In genomic region chr7:76342222-76342621, GRCh38 we compare ENCODE assay signal across 24 cellular contexts. TPM values are rescaled to one million over a fixed set of nuclear protein-coding genes. Genes with fewer than 3 reads are reported as not detected.
DNase-seq lines count a peak whose midpoint lies in the region; ATAC-seq and TF ChIP-seq lines count a peak whose summit lies in the region.
"Had no signal": no experiment of that assay in that cellular context is flagged by ENCODE, and none has a peak within 500 bp of the region (broad histone marks: within the 10 kb centered on the region; RNA-seq: fewer than 3 reads in every experiment).

No MANE protein-coding gene starts in this region.

- BruUV-seq in PC-9 (replicated peaks; lab: Mats Ljungman, UMichigan): no TSS peak

- ATAC-seq in right cardiac atrium (no peak), left cardiac atrium (no peak), upper lobe of right lung (peak; percentile 23), GM18517 (IDR thresholded peaks at IDR 0.05; ENCODE audit: unreplicated experiment) (no peak)
- ATAC-seq: foreskin keratinocyte, sciatic nerve had no signal

- H3K36me3 Mint-ChIP-seq in glutamatergic neuron (ENCODE audit: unreplicated experiment): peaks cover 21% of the 10 kb centered on the region

- peaks cover 49% of the 10 kb centered on the region for H3K4me1 Mint-ChIP-seq in glutamatergic neuron (ENCODE audit: low read depth, unreplicated experiment)

- H3K4me1 ChIP-seq in right cardiac atrium (ENCODE audit: control insufficient read depth, insufficient read depth, low read length) (peaks cover 24% of the 10 kb centered on the region), PC-9 (replicated peaks; ENCODE audit: insufficient read depth) (peaks cover 68% of the 10 kb centered on the region), upper lobe of right lung (peaks cover 26% of the 10 kb centered on the region)

- TF ChIP-seq CTCF in PC-9 (conservative IDR thresholded peaks at IDR 0.05) (no peak), glutamatergic neuron (IDR thresholded peaks at IDR 0.05; ENCODE audit: partially characterized antibody, unreplicated experiment) (no peak), upper lobe of right lung (IDR thresholded peaks at IDR 0.05) (no peak)

- H3K9me3 Mint-ChIP-seq in glutamatergic neuron (ENCODE audit: unreplicated experiment): peaks cover 18% of the 10 kb centered on the region
- H3K9me3 Mint-ChIP-seq: T-helper 1 cell treated with Interleukin-12 subunit alpha and Interleukin-12 subunit beta and Interleukin-4 antibody, amounts not matched to agents 30 μg/mL and 1 μg/mL, for 36 hours had no signal

- H3K79me2 ChIP-seq in PC-9 (ENCODE audit: low read depth): peaks cover 97% of the 10 kb centered on the region

- H3K9me3 ChIP-seq in right cardiac atrium (ENCODE audit: control insufficient read depth, low read length): no peaks in the 10 kb centered on the region
- H3K9me3 ChIP-seq in PC-9 (ENCODE audit: insufficient read depth, low read depth): no peaks in the 10 kb centered on the region
- H3K9me3 ChIP-seq in upper lobe of right lung: no peaks in the 10 kb centered on the region
- H3K9me3 ChIP-seq: stomach, vagina had no signal

- no peak overlapping the region for H2AFZ ChIP-seq in PC-9

- H3K27ac Mint-ChIP-seq in glutamatergic neuron (ENCODE audit: unreplicated experiment): peak overlapping the region; percentile 34
- H3K27ac Mint-ChIP-seq: T-helper 1 cell treated with Interleukin-12 subunit alpha and Interleukin-12 subunit beta and Interleukin-4 antibody, amounts not matched to agents 30 μg/mL and 1 μg/mL, for 36 hours had no signal

- peaks cover 80% of the 10 kb centered on the region for H3F3A ChIP-seq in PC-9 (ENCODE audit: insufficient read depth, low read depth)

- peak overlapping the region; percentile 15 for H3K27ac ChIP-seq in right cardiac atrium (ENCODE audit: low read length)
- H3K27ac ChIP-seq in PC-9: peak overlapping the region; percentile 84
- no peak overlapping the region for H3K27ac ChIP-seq in upper lobe of right lung
- H3K27ac ChIP-seq: KMS-11, stomach, vagina had no signal

- intact Hi-C loops in right cardiac atrium (cut with DNase I) (loop anchor here in 1 of 4 donors (10.0 kb wide), 1 partner anchor 53 kb away; no protein-coding TSS in a partner anchor), left cardiac atrium (cut with DNase I) (no loop called here), PC-9 (cut with micrococcal nuclease; ENCODE audit: unreplicated experiment) (loop anchor here (5.0 kb wide), 1 partner anchor 80 kb away; the partner anchor contains the start of gene ZP3), upper lobe of right lung (cut with DNase I) (no loop called here)

- H3K4me2 ChIP-seq in PC-9: no peak overlapping the region
- H3K4me2 ChIP-seq: KMS-11 had no signal

- H4K20me1 ChIP-seq in PC-9 (ENCODE audit: insufficient read depth): peaks cover 32% of the 10 kb centered on the region

- WGBS in right cardiac atrium: 79% methylated on average over 5 of the region's 5 CpGs

- H3K4me3 ChIP-seq in right cardiac atrium (ENCODE audit: low read length): no peak overlapping the region
- no peak overlapping the region for H3K4me3 ChIP-seq in PC-9
- H3K4me3 ChIP-seq in upper lobe of right lung: no peak overlapping the region
- H3K4me3 ChIP-seq: stomach, vagina had no signal

- H3K36me3 ChIP-seq in PC-9 (ENCODE audit: low read depth): peaks cover 46% of the 10 kb centered on the region
- H3K36me3 ChIP-seq in upper lobe of right lung: peaks cover 46% of the 10 kb centered on the region

- POLR2A ChIA-PET in PC-9 (lab: Charles Lee; ENCODE audit: unreplicated experiment): no interaction called here

- H3K4me3 Mint-ChIP-seq in glutamatergic neuron (ENCODE audit: unreplicated experiment): no peak overlapping the region
- H3K4me3 Mint-ChIP-seq: B cell; T-helper 1 cell treated with Interleukin-12 subunit alpha and Interleukin-12 subunit beta and Interleukin-4 antibody, amounts not matched to agents 30 μg/mL and 1 μg/mL, for 36 hours had no signal

- peaks cover 11% of the 10 kb centered on the region for H3K27me3 Mint-ChIP-seq in glutamatergic neuron (ENCODE audit: unreplicated experiment)
- H3K27me3 Mint-ChIP-seq: B cell had no signal

- DNase-seq in right cardiac atrium (no peak), left cardiac atrium (no peak), PC-9 (no peak), glutamatergic neuron (no peak), upper lobe of right lung (no peak), NCI-H345 treated with DMSO at 0.1 percent for 48 hours (lab: John Stamatoyannopoulos, UW; ENCODE audit: unreplicated experiment) (no peak)
- DNase-seq: activated CD4-positive, CD25-positive, alpha-beta regulatory T cell; activated naive CD4-positive, alpha-beta T cell treated with anti-CD3 and anti-CD28 coated beads, Interleukin-2, amount 50 U/mL, for 16 hours; Calu3; cortex of kidney; foreskin keratinocyte; HCEC 1CT; kidney glomerular epithelial cell; NCI-H1092 treated with DMSO at 0.1 percent for 48 hours; NCI-H2107; NCI-H526 treated with DMSO at 0.1 percent for 48 hours; Right ventricle myocardium superior; stomach had no signal

- no peaks in the 10 kb centered on the region for H3K27me3 ChIP-seq in right cardiac atrium (ENCODE audit: control insufficient read depth, insufficient read depth)
- H3K27me3 ChIP-seq in PC-9 (ENCODE audit: insufficient read depth, low read depth): no peaks in the 10 kb centered on the region
- no peaks in the 10 kb centered on the region for H3K27me3 ChIP-seq in upper lobe of right lung
- H3K27me3 ChIP-seq: foreskin keratinocyte, stomach, vagina had no signal

- CTCF ChIA-PET in PC-9 (lab: Charles Lee): no interaction called here

- H3K9me2 ChIP-seq in PC-9 (ENCODE audit: insufficient read depth): no peaks in the 10 kb centered on the region

RNA-seq across cellular contexts. Expression of gene YWHAG, which starts 16.6 kb away (rescaled TPM):
- total RNA-seq in right cardiac atrium (100 to 1,000 TPM; 209 to 282 (median 253) TPM), left cardiac atrium (100 to 1,000 TPM; 218 to 253 TPM), PC-9 (2021) (206 and 250 TPM in 2 replicates), glutamatergic neuron (ENCODE audit: unreplicated experiment) (650 TPM), upper lobe of right lung (102 TPM)
- polyA plus RNA-seq in right cardiac atrium: 139 TPM

RNA-seq across cellular contexts. Expression of gene HSPB1, which starts 39.7 kb away (rescaled TPM):
- 1,000 to 10,000 TPM; 1,069 to 1,850 (median 1,464) TPM for total RNA-seq in right cardiac atrium
- polyA plus RNA-seq in right cardiac atrium: 2,464 TPM
- total RNA-seq in left cardiac atrium: 1,000 to 10,000 TPM; 1,191 to 2,127 TPM
- 376 and 414 TPM in 2 replicates for total RNA-seq in PC-9 (2021)
- total RNA-seq in glutamatergic neuron (ENCODE audit: unreplicated experiment): 50.4 TPM
- 494 TPM for total RNA-seq in upper lobe of right lung
